In genomic region chr10:55091691-55092328, GRCh38 we compare ENCODE assay signal across 10 cellular contexts.
DNase-seq lines count a peak whose midpoint lies in the region; ATAC-seq and TF ChIP-seq lines count a peak whose summit lies in the region.
"Had no signal": no experiment of that assay in that cellular context is flagged by ENCODE, and none has a peak within 500 bp of the region (broad histone marks: within the 10 kb centered on the region; RNA-seq: fewer than 3 reads in every experiment).

No MANE protein-coding gene starts in this region.

- H3K4me1 ChIP-seq in PC-9 (replicated peaks; ENCODE audit: insufficient read depth): no peaks in the 10 kb centered on the region
- H3K4me1 ChIP-seq: HAP-1 had no signal

- peak; percentile 65 for ATAC-seq in GM19395 (IDR thresholded peaks at IDR 0.05; ENCODE audit: unreplicated experiment)
- ATAC-seq in stimulated activated naive B cell treated with anti-CD40 and anti-IgM and Interleukin-4, amounts not matched to agents 10 μg/mL and 1 μg/mL and 100 μg/mL, for 72 hours (replicated peaks): no peak

- H3K4me2 ChIP-seq in PC-9: no peak overlapping the region

- POLR2A ChIA-PET in PC-9 (lab: Charles Lee; ENCODE audit: unreplicated experiment): no interaction called here

- intact Hi-C loops in PC-9 (cut with micrococcal nuclease; ENCODE audit: unreplicated experiment): loop anchor here (1.0 to 10.0 kb wide), 3 partner anchors 170 to 643 kb away; no protein-coding TSS in a partner anchor

- BruUV-seq in PC-9 (replicated peaks; lab: Mats Ljungman, UMichigan): no TSS peak

- no peaks in the 10 kb centered on the region for H3K4me1 Mint-ChIP-seq in stimulated activated naive B cell treated with anti-CD40 and anti-IgM and Interleukin-4, amounts not matched to agents 10 μg/mL and 1 μg/mL and 100 μg/mL, for 72 hours
- H3K4me1 Mint-ChIP-seq: central memory CD8-positive, alpha-beta T cell had no signal

- no peak overlapping the region for H3K27ac ChIP-seq in PC-9

- no peaks in the 10 kb centered on the region for H3K36me3 ChIP-seq in PC-9 (ENCODE audit: low read depth)
- H3K36me3 ChIP-seq: HAP-1 had no signal

- no peak overlapping the region for H3K27ac Mint-ChIP-seq in stimulated activated naive B cell treated with anti-CD40 and anti-IgM and Interleukin-4, amounts not matched to agents 10 μg/mL and 1 μg/mL and 100 μg/mL, for 72 hours

- no peaks in the 10 kb centered on the region for H3K27me3 ChIP-seq in PC-9 (ENCODE audit: insufficient read depth, low read depth)

- no peak overlapping the region for H2AFZ ChIP-seq in PC-9

- CTCF ChIA-PET in PC-9 (lab: Charles Lee): interaction anchor here (1.0 to 1.5 kb wide), 2 partner anchors 172 to 540 kb away, joined by 3 to 6 read pairs; no protein-coding TSS in a partner anchor

- no peaks in the 10 kb centered on the region for H3F3A ChIP-seq in PC-9 (ENCODE audit: insufficient read depth, low read depth)

- H3K9me2 ChIP-seq in PC-9 (ENCODE audit: insufficient read depth): peaks cover 3% of the 10 kb centered on the region; the same call in 1 of the 2 replicates

- no peaks in the 10 kb centered on the region for H3K79me2 ChIP-seq in PC-9 (ENCODE audit: low read depth)

- no peaks in the 10 kb centered on the region for H3K36me3 Mint-ChIP-seq in stimulated activated naive B cell treated with anti-CD40 and anti-IgM and Interleukin-4, amounts not matched to agents 10 μg/mL and 1 μg/mL and 100 μg/mL, for 72 hours

- H3K9me3 ChIP-seq in PC-9 (ENCODE audit: insufficient read depth, low read depth): no peaks in the 10 kb centered on the region
- H3K9me3 ChIP-seq: HAP-1 had no signal

- no peaks in the 10 kb centered on the region for H4K20me1 ChIP-seq in PC-9 (ENCODE audit: insufficient read depth)

- TF ChIP-seq CTCF in AG10803 (conservative IDR thresholded peaks at IDR 0.05; ENCODE audit: low read length) (peak; percentile 78), PC-9 (conservative IDR thresholded peaks at IDR 0.05) (peak; percentile 97)

- H3K9me3 Mint-ChIP-seq in stimulated activated naive B cell treated with anti-CD40 and anti-IgM and Interleukin-4, amounts not matched to agents 10 μg/mL and 1 μg/mL and 100 μg/mL, for 72 hours: no peaks in the 10 kb centered on the region
- H3K9me3 Mint-ChIP-seq: central memory CD8-positive, alpha-beta T cell had no signal

- H3K4me3 ChIP-seq in AG10803 (ENCODE audit: low read length): no peak overlapping the region
- H3K4me3 ChIP-seq in PC-9: no peak overlapping the region
- H3K4me3 ChIP-seq: HAP-1 had no signal

- DNase-seq in AG10803 (ENCODE audit: low read depth) (peak; percentile 3), PC-9 (no peak), glomerular visceral epithelial cell (ENCODE audit: extremely low spot score) (peak; percentile 14), NCI-H2196 treated with DMSO at 0.1 percent for 48 hours (lab: John Stamatoyannopoulos, UW; ENCODE audit: unreplicated experiment) (no peak)
- DNase-seq in stimulated activated naive B cell treated with anti-CD40 and anti-IgM and Interleukin-4, amounts not matched to agents 10 μg/mL and 1 μg/mL and 100 μg/mL, for 72 hours: no peak
- no peak for DNase-seq in activated naive CD4-positive, alpha-beta T cell treated with anti-CD3 and anti-CD28 coated beads, Interleukin-2, amount 50 U/mL, for 16 hours
- DNase-seq in activated CD4-positive, alpha-beta T cell treated with anti-CD3 and anti-CD28 coated beads, Interleukin-2, amount 50 U/mL, for 48 hours: no peak

- no peak overlapping the region for H3K4me3 Mint-ChIP-seq in stimulated activated naive B cell treated with anti-CD40 and anti-IgM and Interleukin-4, amounts not matched to agents 10 μg/mL and 1 μg/mL and 100 μg/mL, for 72 hours
- H3K4me3 Mint-ChIP-seq: central memory CD8-positive, alpha-beta T cell had no signal

- H3K27me3 Mint-ChIP-seq in stimulated activated naive B cell treated with anti-CD40 and anti-IgM and Interleukin-4, amounts not matched to agents 10 μg/mL and 1 μg/mL and 100 μg/mL, for 72 hours: no peaks in the 10 kb centered on the region
- H3K27me3 Mint-ChIP-seq: central memory CD8-positive, alpha-beta T cell had no signal

Comparison
In these comparisons a context has a peak if more than half of its experiments do, and no peak if none do; other contexts are left out.
1. DNase-seq: peak in AG10803 (single experiment) and glomerular visceral epithelial cell (single experiment); none in PC-9 (0 of 2), stimulated activated naive B cell treated with anti-CD40 and anti-IgM and Interleukin-4, amounts not matched to agents 10 μg/mL and 1 μg/mL and 100 μg/mL, for 72 hours (single experiment), activated naive CD4-positive, alpha-beta T cell treated with anti-CD3 and anti-CD28 coated beads, Interleukin-2, amount 50 U/mL, for 16 hours (single experiment), NCI-H2196 treated with DMSO at 0.1 percent for 48 hours (single experiment) and activated CD4-positive, alpha-beta T cell treated with anti-CD3 and anti-CD28 coated beads, Interleukin-2, amount 50 U/mL, for 48 hours (0 of 2).